Comparison of ENCODE assay signal across 27 cellular contexts in genomic region chrX:69959712-69960111, GRCh38.
"Had no signal": no experiment of that assay in that cellular context is flagged by ENCODE, and none has a peak within 500 bp of the region (broad histone marks: within the 10 kb centered on the region; RNA-seq: fewer than 3 reads in every experiment).

No MANE protein-coding gene starts in this region.

- FAIRE-seq: endothelial cell of umbilical vein, keratinocyte had no signal

- H3K27me3 ChIP-seq: esophagus muscularis mucosa, ovary, spleen, testis, tibial artery, upper lobe of right lung, uterus had no signal

- H3K9me3 Mint-ChIP-seq: natural killer cell; stimulated activated memory B cell treated with anti-CD40 and anti-IgM and Interleukin-4, amounts not matched to agents 10 μg/mL and 1 μg/mL and 100 μg/mL, for 72 hours had no signal

- H3K36me3 ChIP-seq: esophagus muscularis mucosa, lower lobe of right lung, ovary, spleen, tibial artery, upper lobe of right lung, uterus had no signal

- H3K27ac ChIP-seq: coronary artery, esophagus muscularis mucosa, lower lobe of right lung, ovary, psoas muscle, skin epidermis, spleen, testis, tibial artery, upper lobe of right lung, uterus had no signal

- H3K36me3 Mint-ChIP-seq: natural killer cell; stimulated activated memory B cell treated with anti-CD40 and anti-IgM and Interleukin-4, amounts not matched to agents 10 μg/mL and 1 μg/mL and 100 μg/mL, for 72 hours had no signal

- H3K4me1 Mint-ChIP-seq: natural killer cell; stimulated activated memory B cell treated with anti-CD40 and anti-IgM and Interleukin-4, amounts not matched to agents 10 μg/mL and 1 μg/mL and 100 μg/mL, for 72 hours had no signal

- H3K4me3 ChIP-seq: coronary artery, esophagus muscularis mucosa, lower lobe of right lung, ovary, psoas muscle, skin epidermis, spleen, testis, tibial artery, upper lobe of right lung, uterus had no signal

- H3K4me1 ChIP-seq: lower lobe of right lung, psoas muscle, spleen, testis, tibial artery, upper lobe of right lung, uterus had no signal

- H3K27ac Mint-ChIP-seq: natural killer cell; stimulated activated memory B cell treated with anti-CD40 and anti-IgM and Interleukin-4, amounts not matched to agents 10 μg/mL and 1 μg/mL and 100 μg/mL, for 72 hours had no signal

- H3K4me3 Mint-ChIP-seq: natural killer cell; stimulated activated memory B cell treated with anti-CD40 and anti-IgM and Interleukin-4, amounts not matched to agents 10 μg/mL and 1 μg/mL and 100 μg/mL, for 72 hours had no signal

- H3K9me3 ChIP-seq: esophagus muscularis mucosa, lower lobe of right lung, ovary, psoas muscle, spleen, testis, tibial artery, upper lobe of right lung, uterus had no signal

- ATAC-seq: left ventricle myocardium superior; lower lobe of right lung; natural killer cell; psoas muscle; right cardiac atrium; stimulated activated memory B cell treated with anti-CD40 and anti-IgM and Interleukin-4, amounts not matched to agents 10 μg/mL and 1 μg/mL and 100 μg/mL, for 72 hours; stimulated activated naive CD8-positive, alpha-beta T cell treated with anti-CD3 and anti-CD28 coated beads, Interleukin-15, Interleukin-2, amounts not matched to agents 100 U/mL and 50 U/mL, for 24 hours; upper lobe of right lung had no signal

- H3K27me3 Mint-ChIP-seq: stimulated activated memory B cell treated with anti-CD40 and anti-IgM and Interleukin-4, amounts not matched to agents 10 μg/mL and 1 μg/mL and 100 μg/mL, for 72 hours had no signal

- DNase-seq: dermis blood vessel endothelial cell; effector memory CD4-positive, alpha-beta T cell; foreskin melanocyte; glutamatergic neuron; hypothalamus; left ventricle myocardium superior; lower lobe of right lung; natural killer cell; occipital lobe; ovary; posterior cingulate gyrus; psoas muscle; right cardiac atrium; spleen; stimulated activated CD4-positive, alpha-beta T cell treated with anti-CD3 and anti-CD28 coated beads, Interleukin-4, amount 100 ng/mL, for 4 hours; stimulated activated naive CD8-positive, alpha-beta T cell treated with anti-CD3 and anti-CD28 coated beads, Interleukin-15, Interleukin-2, amounts not matched to agents 100 U/mL and 50 U/mL, for 24 hours; substantia nigra; testis; tibial artery; upper lobe of right lung; uterus had no signal
